16 cellular contexts compared by ENCODE assay signal in genomic region chr2:209685963-209686362, GRCh38.
A peak's percentile ranks its signal among the peaks of the same experiment; 100 is the strongest.
DNase-seq lines count a peak whose midpoint lies in the region; ATAC-seq and TF ChIP-seq lines count a peak whose summit lies in the region.
"Had no signal": no experiment of that assay in that cellular context is flagged by ENCODE, and none has a peak within 500 bp of the region (broad histone marks: within the 10 kb centered on the region; RNA-seq: fewer than 3 reads in every experiment).

No MANE protein-coding gene starts in this region.

- H4K8ac ChIP-seq in trophoblast cell (ENCODE audit: low read depth, low read length) = no peak overlapping the region

- H3K36me3 ChIP-seq in brain microvascular endothelial cell (replicated peaks) (no peaks in the 10 kb centered on the region), heart left ventricle (no peaks in the 10 kb centered on the region), lower lobe of right lung (no peaks in the 10 kb centered on the region), trophoblast cell (ENCODE audit: control insufficient read depth in 1 of 2, insufficient read depth in 2 of 2, low read length in 2 of 2) (no peaks in the 10 kb centered on the region)
- H3K36me3 ChIP-seq: HAP-1 had no signal

- no peaks in the 10 kb centered on the region for H3K27me3 ChIP-seq in brain microvascular endothelial cell (replicated peaks)
- no peaks in the 10 kb centered on the region for H3K27me3 ChIP-seq in heart left ventricle
- H3K27me3 ChIP-seq in lower lobe of right lung (ENCODE audit: low read depth) = no peaks in the 10 kb centered on the region
- no peaks in the 10 kb centered on the region for H3K27me3 ChIP-seq in trophoblast cell (ENCODE audit: insufficient read depth, low read length)

- no peak overlapping the region for H3K14ac ChIP-seq in trophoblast cell (ENCODE audit: low read length)

- no peaks in the 10 kb centered on the region for H3K36me3 Mint-ChIP-seq in activated naive CD8-positive, alpha-beta T cell treated with anti-CD3 and anti-CD28 coated beads, Interleukin-2, amount 50 U/mL, for 24 hours (ENCODE audit: low read depth)

- H3K23ac ChIP-seq in trophoblast cell (ENCODE audit: low read length) = no peak overlapping the region

- H3K4me1 Mint-ChIP-seq in activated naive CD8-positive, alpha-beta T cell treated with anti-CD3 and anti-CD28 coated beads, Interleukin-2, amount 50 U/mL, for 24 hours = no peaks in the 10 kb centered on the region

- intact Hi-C loops in heart left ventricle (cut with DNase I) = no loop called here
- intact Hi-C loops in lower lobe of right lung (cut with DNase I) = no loop called here

- no peak overlapping the region for H3K4me3 Mint-ChIP-seq in activated naive CD8-positive, alpha-beta T cell treated with anti-CD3 and anti-CD28 coated beads, Interleukin-2, amount 50 U/mL, for 24 hours

- no peak overlapping the region for H2BK12ac ChIP-seq in trophoblast cell (ENCODE audit: low read length)

- no peaks in the 10 kb centered on the region for H3K27me3 Mint-ChIP-seq in activated naive CD8-positive, alpha-beta T cell treated with anti-CD3 and anti-CD28 coated beads, Interleukin-2, amount 50 U/mL, for 24 hours

- WGBS in heart left ventricle, 4 donors = 28 to 42% (median 33%) methylated on average over 4 of the region's 4 CpGs
- no CpG with 5 or more reads among the region's 4 CpGs for WGBS in trophoblast cell (ENCODE audit: extremely low coverage, insufficient coverage, insufficient read length)

- H3K79me2 ChIP-seq in trophoblast cell (ENCODE audit: control insufficient read depth, insufficient read depth, low read length, poor library complexity) = no peaks in the 10 kb centered on the region

- H2BK5ac ChIP-seq in trophoblast cell (ENCODE audit: low read depth, low read length, poor library complexity) = no peak overlapping the region

- H4K12ac ChIP-seq in trophoblast cell (ENCODE audit: low read depth, low read length) = no peak overlapping the region

- H3K4ac ChIP-seq in trophoblast cell (ENCODE audit: low read depth, low read length) = no peak overlapping the region

- H3K9ac ChIP-seq in trophoblast cell (ENCODE audit: low read length) = no peak overlapping the region

- DNase-seq in AG08395 (ENCODE audit: low spot score) (peak; percentile 11), brain microvascular endothelial cell (peak; percentile 16), heart left ventricle (peak in 3 of 5 donors; percentile 35 to 43 (median 36)), myocyte (ENCODE audit: low read depth) (peak; percentile 57), lower lobe of right lung (no peak), trophoblast cell (no peak)
- DNase-seq in activated naive CD8-positive, alpha-beta T cell treated with anti-CD3 and anti-CD28 coated beads, Interleukin-2, amount 50 U/mL, for 24 hours = no peak
- DNase-seq: 8988T, IMR-90, MV-4-11, NCI-H345, NCI-H69, PC-3 had no signal

- peak; percentile 93 to 96 (median 94) for ATAC-seq in heart left ventricle
- no peak for ATAC-seq in lower lobe of right lung
- ATAC-seq in activated naive CD8-positive, alpha-beta T cell treated with anti-CD3 and anti-CD28 coated beads, Interleukin-2, amount 50 U/mL, for 24 hours = no peak
- no peak for ATAC-seq in GM18505 (IDR thresholded peaks at IDR 0.05; ENCODE audit: unreplicated experiment)
- ATAC-seq: PC-3 had no signal

- no peak overlapping the region for H2BK120ac ChIP-seq in trophoblast cell (ENCODE audit: insufficient read depth, low read length, poor library complexity)

- no peak overlapping the region for H3K27ac ChIP-seq in brain microvascular endothelial cell
- peak overlapping the region in 9 of 12 donors; percentile 21 to 78 (median 60) for H3K27ac ChIP-seq in heart left ventricle
- H3K27ac ChIP-seq in lower lobe of right lung = no peak overlapping the region
- H3K27ac ChIP-seq in trophoblast cell (ENCODE audit: low read depth, low read length) = no peak overlapping the region
- H3K27ac ChIP-seq: C4-2B had no signal

- in situ Hi-C loops in brain microvascular endothelial cell (cut with HindIII; ENCODE audit: low pct_ligation_motif_present, low sequenced_read_pairs) = no loop called here

- no peaks in the 10 kb centered on the region for H3K79me1 ChIP-seq in trophoblast cell (ENCODE audit: low read length)

- H3K4me1 ChIP-seq in heart left ventricle (peaks cover 0 to 17% (median 4%) of the 10 kb centered on the region in 12 donors), lower lobe of right lung (no peaks in the 10 kb centered on the region), trophoblast cell (ENCODE audit: control insufficient read depth in 1 of 2, insufficient read depth in 2 of 2, low read length in 2 of 2) (no peaks in the 10 kb centered on the region)
- H3K4me1 ChIP-seq: HAP-1 had no signal

- no peak overlapping the region for H2AFZ ChIP-seq in trophoblast cell (ENCODE audit: insufficient read depth, low read length, poor library complexity)

- H3K9me3 Mint-ChIP-seq in activated naive CD8-positive, alpha-beta T cell treated with anti-CD3 and anti-CD28 coated beads, Interleukin-2, amount 50 U/mL, for 24 hours = no peaks in the 10 kb centered on the region

- no peak overlapping the region for H3K18ac ChIP-seq in trophoblast cell (ENCODE audit: low read length)

- H3K9me3 ChIP-seq in heart left ventricle = no peaks in the 10 kb centered on the region
- no peaks in the 10 kb centered on the region for H3K9me3 ChIP-seq in lower lobe of right lung
- no peaks in the 10 kb centered on the region for H3K9me3 ChIP-seq in trophoblast cell (ENCODE audit: insufficient read depth, low read depth, low read length)
- H3K9me3 ChIP-seq: HAP-1 had no signal

- no peak overlapping the region for H3K4me2 ChIP-seq in trophoblast cell (ENCODE audit: low read length)

- no peak for TF ChIP-seq CTCF in brain microvascular endothelial cell (IDR thresholded peaks at IDR 0.05; ENCODE audit: low read depth, low read length, missing control alignments)
- no peak for TF ChIP-seq CTCF in heart left ventricle (IDR thresholded peaks at IDR 0.05)
- TF ChIP-seq CTCF in lower lobe of right lung (IDR thresholded peaks at IDR 0.05) = no peak

- TF ChIP-seq POLR2A in heart left ventricle (IDR thresholded peaks at IDR 0.05) (no peak), GM18505 (IDR thresholded peaks at IDR 0.05; ENCODE audit: borderline replicate concordance, extremely low read depth, insufficient read depth, insufficient read length) (no peak)

- H3K4me3 ChIP-seq in brain microvascular endothelial cell (ENCODE audit: low read depth, low read length) (no peak overlapping the region), heart left ventricle (no peak overlapping the region), lower lobe of right lung (no peak overlapping the region), trophoblast cell (ENCODE audit: low read depth, low read length) (no peak overlapping the region)
- H3K4me3 ChIP-seq: HAP-1 had no signal

- H3K27ac Mint-ChIP-seq in activated naive CD8-positive, alpha-beta T cell treated with anti-CD3 and anti-CD28 coated beads, Interleukin-2, amount 50 U/mL, for 24 hours = no peak overlapping the region

- H4K91ac ChIP-seq in trophoblast cell (ENCODE audit: low read depth, low read length) = no peak overlapping the region

- H2AK5ac ChIP-seq in trophoblast cell (ENCODE audit: low read length) = no peak overlapping the region

Comparison
In these comparisons a context has a peak if more than half of its experiments do, and no peak if none do; other contexts are left out.
1. DNase-seq: peak in AG08395 (single experiment), brain microvascular endothelial cell (single experiment), heart left ventricle (3 of 5) and myocyte (single experiment); none in lower lobe of right lung (single experiment), trophoblast cell (0 of 2) and activated naive CD8-positive, alpha-beta T cell treated with anti-CD3 and anti-CD28 coated beads, Interleukin-2, amount 50 U/mL, for 24 hours (single experiment).
2. H3K27ac ChIP-seq: peak in heart left ventricle (9 of 12); none in brain microvascular endothelial cell (single experiment), lower lobe of right lung (single experiment) and trophoblast cell (single experiment).
3. ATAC-seq: peak in heart left ventricle (4 of 4); none in lower lobe of right lung (0 of 2), activated naive CD8-positive, alpha-beta T cell treated with anti-CD3 and anti-CD28 coated beads, Interleukin-2, amount 50 U/mL, for 24 hours (single experiment) and GM18505 (single experiment).